Comparison of ENCODE assay signal across 10 cellular contexts in genomic region chr4:176443117-176443516, GRCh38.
DNase-seq lines count a peak whose midpoint lies in the region; ATAC-seq and TF ChIP-seq lines count a peak whose summit lies in the region.
"Had no signal": no experiment of that assay in that cellular context is flagged by ENCODE, and none has a peak within 500 bp of the region (broad histone marks: within the 10 kb centered on the region; RNA-seq: fewer than 3 reads in every experiment).

No MANE protein-coding gene starts in this region.

- peak overlapping the region; percentile 97 for H3K27ac ChIP-seq in RWPE2 (ENCODE audit: poor library complexity, severe bottlenecking)
- H3K27ac ChIP-seq in fibroblast of lung (ENCODE audit: insufficient read depth, low read length), result no peak overlapping the region
- H3K27ac ChIP-seq in smooth muscle cell (ENCODE audit: low read depth), result no peak overlapping the region
- H3K27ac ChIP-seq in uterus, result no peak overlapping the region
- no peak overlapping the region for H3K27ac ChIP-seq in aorta (ENCODE audit: low read depth in 1 of 2, low read length in 2 of 2)

- TF ChIP-seq CTCF in RWPE2 (IDR thresholded peaks at IDR 0.05; ENCODE audit: poor library complexity, severe bottlenecking) (no peak), fibroblast of lung (conservative IDR thresholded peaks at IDR 0.05 in 1 of 2, IDR thresholded peaks at IDR 0.05 in 1 of 2; ENCODE audit: low read depth in 1 of 2, low read length in 2 of 2) (no peak), smooth muscle cell (IDR thresholded peaks at IDR 0.05; ENCODE audit: borderline replicate concordance, insufficient read depth, poor library complexity, severe bottlenecking) (no peak), uterus (IDR thresholded peaks at IDR 0.05) (no peak)

- ATAC-seq in RWPE2 (ENCODE audit: low read depth) (peak; percentile 99), aorta (ENCODE audit: low FRiP score) (no peak)
- ATAC-seq: Panc1 had no signal

- H3K79me2 ChIP-seq in fibroblast of lung (ENCODE audit: control insufficient read depth, insufficient read depth, low read length) (no peaks in the 10 kb centered on the region), smooth muscle cell (ENCODE audit: low read depth) (no peaks in the 10 kb centered on the region)

- peaks cover 7% of the 10 kb centered on the region for H3K9me3 ChIP-seq in RWPE2 (ENCODE audit: severe bottlenecking)
- no peaks in the 10 kb centered on the region for H3K9me3 ChIP-seq in fibroblast of lung (ENCODE audit: control insufficient read depth, insufficient read depth, low read depth, low read length)
- H3K9me3 ChIP-seq in smooth muscle cell (replicated peaks; ENCODE audit: low read depth), result no peaks in the 10 kb centered on the region
- no peaks in the 10 kb centered on the region for H3K9me3 ChIP-seq in uterus
- H3K9me3 ChIP-seq in aorta (ENCODE audit: control insufficient read depth, low read length), result no peaks in the 10 kb centered on the region

- no peak for TF ChIP-seq POLR2A in uterus (IDR thresholded peaks at IDR 0.05)

- H4K20me1 ChIP-seq in fibroblast of lung (ENCODE audit: control insufficient read depth, extremely low read depth, insufficient read depth, low read length) (no peaks in the 10 kb centered on the region), smooth muscle cell (ENCODE audit: low read depth) (no peaks in the 10 kb centered on the region)

- H3K4me1 ChIP-seq in RWPE2 (ENCODE audit: insufficient read depth, poor library complexity, severe bottlenecking) (peaks cover 30% of the 10 kb centered on the region), fibroblast of lung (ENCODE audit: control insufficient read depth, extremely low read depth, insufficient read depth, low read length) (peaks cover 4% of the 10 kb centered on the region), smooth muscle cell (ENCODE audit: low read depth) (peaks cover 12% of the 10 kb centered on the region), uterus (no peaks in the 10 kb centered on the region), aorta (ENCODE audit: control insufficient read depth in 1 of 2, insufficient read depth in 2 of 2, low read length in 2 of 2) (no peaks in the 10 kb centered on the region)

- H2AFZ ChIP-seq in fibroblast of lung (ENCODE audit: low read length), result no peak overlapping the region
- H2AFZ ChIP-seq in smooth muscle cell (ENCODE audit: low read depth), result no peak overlapping the region

- 25% methylated on average over 4 of the region's 4 CpGs for WGBS in smooth muscle cell (ENCODE audit: low lambda C conversion rate)
- WGBS in aorta, 2 donors, result 46 to 56% methylated on average over 4 of the region's 4 CpGs

- H3K27me3 ChIP-seq in RWPE2 (ENCODE audit: insufficient read depth, poor library complexity, severe bottlenecking), result no peaks in the 10 kb centered on the region
- no peaks in the 10 kb centered on the region for H3K27me3 ChIP-seq in fibroblast of lung (ENCODE audit: control insufficient read depth, insufficient read depth, low read length)
- no peaks in the 10 kb centered on the region for H3K27me3 ChIP-seq in smooth muscle cell (ENCODE audit: low read depth)
- H3K27me3 ChIP-seq in uterus, result no peaks in the 10 kb centered on the region
- H3K27me3 ChIP-seq in aorta (ENCODE audit: control insufficient read depth in 1 of 2, insufficient read depth in 2 of 2, low read length in 1 of 2), result no peaks in the 10 kb centered on the region

- no peak overlapping the region for H3K9ac ChIP-seq in fibroblast of lung (ENCODE audit: insufficient read depth, low read length)
- no peak overlapping the region for H3K9ac ChIP-seq in smooth muscle cell (ENCODE audit: low read depth)

- no peaks in the 10 kb centered on the region for H3K36me3 ChIP-seq in RWPE2 (ENCODE audit: low read depth)
- no peaks in the 10 kb centered on the region for H3K36me3 ChIP-seq in fibroblast of lung (ENCODE audit: control insufficient read depth, insufficient read depth, low read length)
- H3K36me3 ChIP-seq in smooth muscle cell (ENCODE audit: low read depth), result no peaks in the 10 kb centered on the region
- H3K36me3 ChIP-seq in uterus, result no peaks in the 10 kb centered on the region
- no peaks in the 10 kb centered on the region for H3K36me3 ChIP-seq in aorta (ENCODE audit: control insufficient read depth in 1 of 2, insufficient read depth in 2 of 2, low read length in 1 of 2)

- H3F3A ChIP-seq in smooth muscle cell (ENCODE audit: low read depth), result no peaks in the 10 kb centered on the region

- H3K4me3 ChIP-seq in RWPE2 (ENCODE audit: severe bottlenecking), result no peak overlapping the region
- H3K4me3 ChIP-seq in fibroblast of lung (replicated peaks in 1 of 4; ENCODE audit: control extremely low read depth in 1 of 4, insufficient read depth in 1 of 4, low read depth in 3 of 4, low read length in 4 of 4), result no peak overlapping the region
- no peak overlapping the region for H3K4me3 ChIP-seq in smooth muscle cell
- no peak overlapping the region for H3K4me3 ChIP-seq in uterus
- H3K4me3 ChIP-seq in aorta (ENCODE audit: low read length in 2 of 2), result no peak overlapping the region

- intact Hi-C loops in uterus (cut with DNase I; ENCODE audit: low total_unique reads) (no loop called here), aorta (cut with DNase I) (no loop called here)

- H3K4me2 ChIP-seq in fibroblast of lung (ENCODE audit: extremely low read depth, insufficient read depth, low read length) (peak overlapping the region; percentile 21), smooth muscle cell (peak overlapping the region; percentile 43)

- DNase-seq in H4 (ENCODE audit: low spot score), result peak; percentile 80
- DNase-seq in RWPE2 (ENCODE audit: low spot score), result no peak
- peak; percentile 96 to 98 for DNase-seq in fibroblast of lung (ENCODE audit: low read depth in 2 of 2)
- no peak for DNase-seq in smooth muscle cell (lab: John Stamatoyannopoulos, UW; ENCODE audit: unreplicated experiment)
- no peak for DNase-seq in stimulated activated CD4-positive, alpha-beta T cell treated with anti-CD3 and anti-CD28 coated beads, Interleukin-4, amount 100 ng/mL, for 24 hours
- no peak for DNase-seq in stimulated activated CD4-positive, alpha-beta T cell treated with anti-CD3 and anti-CD28 coated beads, Interleukin-2, amount 100 ng/mL, for 24 hours
- DNase-seq in uterus, result no peak
- DNase-seq in aorta, result no peak
- DNase-seq: DMS79 treated with DMSO at 0.1 percent for 48 hours had no signal

Comparison
In these comparisons a context has a peak if more than half of its experiments do, and no peak if none do; other contexts are left out.
1. DNase-seq: peak in H4 (single experiment) and fibroblast of lung (2 of 2); none in RWPE2 (single experiment), smooth muscle cell (single experiment), stimulated activated CD4-positive, alpha-beta T cell treated with anti-CD3 and anti-CD28 coated beads, Interleukin-4, amount 100 ng/mL, for 24 hours (single experiment), stimulated activated CD4-positive, alpha-beta T cell treated with anti-CD3 and anti-CD28 coated beads, Interleukin-2, amount 100 ng/mL, for 24 hours (0 of 2), uterus (0 of 2) and aorta (0 of 2).